ENCODE assay signal across 16 cellular contexts in the genomic region with DNA sequence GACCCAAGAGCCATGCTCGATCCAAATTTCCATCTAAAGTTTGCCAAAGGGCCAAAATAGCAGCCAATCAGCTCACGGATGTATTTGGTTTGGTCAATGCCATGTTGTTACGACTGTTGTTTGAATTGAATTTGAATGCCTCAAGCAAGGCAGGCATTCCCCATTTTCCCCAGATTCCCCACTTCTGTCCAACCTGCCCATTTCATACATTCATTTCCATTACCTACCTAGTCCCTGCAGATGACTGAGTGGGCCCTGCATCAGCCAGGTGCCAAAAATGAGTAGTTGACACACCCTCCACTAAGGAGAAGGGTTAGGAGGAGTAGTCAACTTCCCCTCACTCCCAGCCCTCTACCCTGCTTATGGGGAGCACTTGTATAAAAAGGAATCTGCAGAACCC.
"Had no signal": no experiment of that assay in that cellular context is flagged by ENCODE, and none has a peak within 500 bp of the region (broad histone marks: within the 10 kb centered on the region; RNA-seq: fewer than 3 reads in every experiment).

No MANE protein-coding gene starts in this region.

- H2AFZ ChIP-seq: parathyroid adenoma had no signal

- H3K9ac ChIP-seq: parathyroid adenoma had no signal

- H3K4me1 Mint-ChIP-seq: activated naive CD4-positive, alpha-beta T cell treated with anti-CD3 and anti-CD28 coated beads, Interleukin-2, amount 50 U/mL, for 24 hours; immature natural killer cell had no signal

- H3K27me3 Mint-ChIP-seq: brain had no signal

- H3K9me3 Mint-ChIP-seq: activated naive CD4-positive, alpha-beta T cell treated with anti-CD3 and anti-CD28 coated beads, Interleukin-2, amount 50 U/mL, for 24 hours; brain; immature natural killer cell; naive thymus-derived CD8-positive, alpha-beta T cell; T-helper 1 cell treated with Interleukin-12 subunit alpha and Interleukin-12 subunit beta and Interleukin-4 antibody, amounts not matched to agents 30 μg/mL and 1 μg/mL, for 36 hours had no signal

- H3K4me1 ChIP-seq: esophagus squamous epithelium, transverse colon had no signal

- DNase-seq: activated CD4-positive, alpha-beta T cell treated with anti-CD3 and anti-CD28 coated beads for 1 hour; activated effector memory CD4-positive, alpha-beta T cell treated with anti-CD3 and anti-CD28 coated beads, Interleukin-2, amount 50 U/mL, for 16 hours; activated T-cell treated with anti-CD3 and anti-CD28 coated beads, Interleukin-2, amount 50 U/mL, for 72 hours; cortex of kidney; esophagus squamous epithelium; immature natural killer cell; mesendoderm; naive thymus-derived CD8-positive, alpha-beta T cell; stimulated activated CD4-positive, alpha-beta T cell treated with anti-CD3 and anti-CD28 coated beads, Interleukin-1b, Interleukin-23, amount 100 ng/mL, for 48 hours; stimulated activated naive CD8-positive, alpha-beta T cell treated with anti-CD3 and anti-CD28 coated beads, Interleukin-15, Interleukin-2, amounts not matched to agents 100 U/mL and 50 U/mL, for 24 hours; transverse colon had no signal

- H3K27me3 ChIP-seq: esophagus squamous epithelium, transverse colon had no signal

- H3K4me3 ChIP-seq: esophagus squamous epithelium, transverse colon had no signal

- H3K79me2 ChIP-seq: parathyroid adenoma had no signal

- H3K27ac ChIP-seq: esophagus squamous epithelium, transverse colon had no signal

- H3K27ac Mint-ChIP-seq: activated naive CD4-positive, alpha-beta T cell treated with anti-CD3 and anti-CD28 coated beads, Interleukin-2, amount 50 U/mL, for 24 hours; activated T-cell treated with anti-CD3 and anti-CD28 coated beads, Interleukin-2, amount 50 U/mL, for 72 hours; brain; naive thymus-derived CD8-positive, alpha-beta T cell; T-helper 1 cell treated with Interleukin-12 subunit alpha and Interleukin-12 subunit beta and Interleukin-4 antibody, amounts not matched to agents 30 μg/mL and 1 μg/mL, for 36 hours had no signal

- ATAC-seq: activated T-cell treated with anti-CD3 and anti-CD28 coated beads, Interleukin-2, amount 50 U/mL, for 72 hours; naive thymus-derived CD8-positive, alpha-beta T cell; SK-N-SH treated with all-trans-retinoic acid at 6 μM for 48 hours; stimulated activated naive CD8-positive, alpha-beta T cell treated with anti-CD3 and anti-CD28 coated beads, Interleukin-15, Interleukin-2, amounts not matched to agents 100 U/mL and 50 U/mL, for 24 hours had no signal

- H3K9me3 ChIP-seq: esophagus squamous epithelium, transverse colon had no signal

- H3K4me3 Mint-ChIP-seq: activated naive CD4-positive, alpha-beta T cell treated with anti-CD3 and anti-CD28 coated beads, Interleukin-2, amount 50 U/mL, for 24 hours; activated T-cell treated with anti-CD3 and anti-CD28 coated beads, Interleukin-2, amount 50 U/mL, for 72 hours; brain; immature natural killer cell; naive thymus-derived CD8-positive, alpha-beta T cell; T-helper 1 cell treated with Interleukin-12 subunit alpha and Interleukin-12 subunit beta and Interleukin-4 antibody, amounts not matched to agents 30 μg/mL and 1 μg/mL, for 36 hours had no signal
